8 cellular contexts compared by ENCODE assay signal in the genomic region with DNA sequence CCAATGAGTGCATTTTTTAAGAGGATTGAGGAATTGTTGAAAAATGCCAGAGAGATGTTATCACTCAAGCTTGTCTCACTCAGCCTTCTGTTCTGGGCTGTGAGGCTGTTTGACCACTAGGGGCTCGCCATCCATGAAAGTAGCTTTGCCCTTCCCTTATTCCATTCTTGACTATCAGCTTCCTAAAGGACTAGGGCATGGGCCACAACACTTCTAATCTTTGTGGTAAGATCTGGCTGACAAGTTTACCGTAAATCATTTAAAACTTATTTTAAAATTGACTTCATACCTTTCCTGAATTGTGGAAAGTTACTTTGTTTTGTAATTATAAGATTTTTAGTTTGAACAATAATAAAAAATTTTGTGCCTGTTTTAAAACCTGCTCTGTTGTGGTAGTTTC. TPM values are rescaled to one million over a fixed set of nuclear protein-coding genes. Genes with fewer than 3 reads are reported as not detected.
DNase-seq lines count a peak whose midpoint lies in the region; ATAC-seq, FAIRE-seq and TF ChIP-seq lines count a peak whose summit lies in the region.

No MANE protein-coding gene starts in this region.

- no peak overlapping the region for H3K4me3 ChIP-seq in skeletal muscle cell (ENCODE audit: low read depth, low read length)

- peak; percentile 24 for DNase-seq in G401 (ENCODE audit: low spot score)
- peak; percentile 74 for DNase-seq in HTR-8/SVneo (ENCODE audit: insufficient read length, low spot score)
- peak; percentile 22 for DNase-seq in UCSD-AML1 (lab: John Stamatoyannopoulos, UW; ENCODE audit: unreplicated experiment)
- DNase-seq in head of caudate nucleus: peak in 22 of 42 donors; percentile 9 to 74 (median 34)
- DNase-seq in skeletal muscle cell (ENCODE audit: low read depth): peak; percentile 23
- no peak for DNase-seq in activated effector memory CD4-positive, alpha-beta T cell treated with anti-CD3 and anti-CD28 coated beads, Interleukin-2, amount 50 U/mL, for 16 hours

- no peak for FAIRE-seq in HTR-8/SVneo (lab: Jason Lieb, UNC)

- intact Hi-C loops in head of caudate nucleus (cut with DNase I): no loop called here

- in situ Hi-C loops in G401 (cut with HindIII; ENCODE audit: low sequenced_read_pairs): no loop called here

- TF ChIP-seq POLR2A in GM18505 (IDR thresholded peaks at IDR 0.05; ENCODE audit: borderline replicate concordance, extremely low read depth, insufficient read depth, insufficient read length): no peak

- ATAC-seq in GM18505 (IDR thresholded peaks at IDR 0.05; ENCODE audit: unreplicated experiment) (no peak), HG03025 (IDR thresholded peaks at IDR 0.05; ENCODE audit: low FRiP score, unreplicated experiment) (no peak)

RNA-seq across cellular contexts. Expression of a gene that starts 49.5 kb away (rescaled TPM):
- total RNA-seq in G401 (2014; rRNA removed; shearing (Covaris generic)): 1.7 and 5.1 TPM in 2 replicates
